Comparison of ENCODE assay signal across 1 cellular context in genomic region chr1:108691886-108692723, GRCh38.
A peak's percentile ranks its signal among the peaks of the same experiment; 100 is the strongest.
TF ChIP-seq lines count a peak whose summit lies in the region.

TSS of gene PRPF38B (plus strand) at chr1:108692310. CDS start at chr1:108692592, 282 bp downstream.

TF ChIP-seq in IMR-90, 13 proteins besides CTCF, POLR2A, EP300 and RAD21 (continued from another document):
- TF ChIP-seq, protein P1, sequence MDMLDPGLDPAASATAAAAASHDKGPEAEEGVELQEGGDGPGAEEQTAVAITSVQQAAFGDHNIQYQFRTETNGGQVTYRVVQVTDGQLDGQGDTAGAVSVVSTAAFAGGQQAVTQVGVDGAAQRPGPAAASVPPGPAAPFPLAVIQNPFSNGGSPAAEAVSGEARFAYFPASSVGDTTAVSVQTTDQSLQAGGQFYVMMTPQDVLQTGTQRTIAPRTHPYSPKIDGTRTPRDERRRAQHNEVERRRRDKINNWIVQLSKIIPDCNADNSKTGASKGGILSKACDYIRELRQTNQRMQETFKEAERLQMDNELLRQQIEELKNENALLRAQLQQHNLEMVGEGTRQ (IDR thresholded peaks at IDR 0.05; ENCODE audit: low read depth, low read length): no peak
- no peak for TF ChIP-seq SMC3 (IDR thresholded peaks at IDR 0.05; ENCODE audit: low read depth, low read length)
- TF ChIP-seq RFX5 (IDR thresholded peaks at IDR 0.05; ENCODE audit: low read depth, low read length): 0 out of 2 replicates have a peak, but pooled peaks have one; percentile 28
